Comparison of ENCODE assay signal across 18 cellular contexts in the genomic region with DNA sequence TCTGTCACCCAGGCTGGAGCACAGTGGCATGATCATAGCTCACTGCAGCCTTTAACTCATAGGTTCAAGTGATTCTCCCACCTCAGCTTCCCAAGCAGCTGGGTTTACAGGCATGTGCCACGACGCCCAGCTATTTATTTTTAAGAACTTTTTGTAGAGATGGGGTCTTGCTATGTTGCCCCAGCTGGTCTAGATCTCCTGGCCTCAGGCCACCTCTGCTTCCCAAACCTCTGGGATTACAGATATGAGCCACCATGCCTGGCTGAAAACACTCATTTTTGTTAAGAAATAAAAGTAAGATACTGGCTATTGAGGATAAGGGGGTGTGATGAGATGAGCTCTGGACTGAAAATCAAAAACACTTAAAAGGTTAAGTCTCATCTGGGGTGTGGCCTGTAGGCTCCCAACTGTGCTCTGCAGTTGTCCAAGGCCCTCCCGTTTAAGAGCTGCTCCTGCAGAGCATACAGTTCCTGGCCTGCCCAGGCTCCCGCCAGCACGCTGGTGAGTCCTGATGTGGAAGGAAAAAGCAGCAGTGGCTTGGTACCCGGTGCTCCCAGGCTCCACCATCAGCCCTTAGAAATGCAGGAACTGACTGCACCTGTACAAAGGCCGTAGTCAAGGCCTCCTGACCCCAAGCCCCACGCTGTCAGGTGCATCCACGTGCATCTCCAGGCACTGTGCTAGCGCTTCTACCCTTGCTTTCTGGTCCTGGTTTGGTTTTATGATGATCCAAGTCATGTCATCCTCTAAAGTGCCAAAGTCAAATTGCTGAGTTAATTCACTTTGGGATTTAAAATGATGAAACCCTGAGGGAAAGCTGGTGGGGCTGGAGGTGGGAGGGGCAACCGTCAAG.
"Had no signal": no experiment of that assay in that cellular context is flagged by ENCODE, and none has a peak within 500 bp of the region (broad histone marks: within the 10 kb centered on the region; RNA-seq: fewer than 3 reads in every experiment).

No MANE protein-coding gene starts in this region.

- H3K27ac Mint-ChIP-seq: activated CD4-positive, alpha-beta T cell treated with anti-CD3 and anti-CD28 coated beads, Interleukin-2, amount 10 ng/mL, durations not matched to agents 24 days and 14 days; activated naive CD4-positive, alpha-beta T cell treated with anti-CD3 and anti-CD28 coated beads for 36 hours; activated T-helper 17 cell treated with anti-CD3 and anti-CD28 coated beads, Interleukin-2, amount 50 U/mL, for 72 hours; stimulated activated naive B cell treated with anti-CD40 and anti-IgM and Interleukin-4, amounts not matched to agents 10 μg/mL and 1 μg/mL and 100 μg/mL, for 72 hours had no signal

- ATAC-seq: activated T-helper 17 cell treated with anti-CD3 and anti-CD28 coated beads, Interleukin-2, amount 50 U/mL, for 72 hours; lower lobe of right lung; naive thymus-derived CD8-positive, alpha-beta T cell had no signal

- H3K9me3 Mint-ChIP-seq: activated CD4-positive, alpha-beta T cell treated with anti-CD3 and anti-CD28 coated beads, Interleukin-2, amount 10 ng/mL, durations not matched to agents 24 days and 14 days; activated naive CD4-positive, alpha-beta T cell treated with anti-CD3 and anti-CD28 coated beads for 36 hours; activated T-helper 17 cell treated with anti-CD3 and anti-CD28 coated beads, Interleukin-2, amount 50 U/mL, for 72 hours; naive thymus-derived CD8-positive, alpha-beta T cell; stimulated activated naive B cell treated with anti-CD40 and anti-IgM and Interleukin-4, amounts not matched to agents 10 μg/mL and 1 μg/mL and 100 μg/mL, for 72 hours had no signal

- H3K4me1 ChIP-seq: lower lobe of right lung, sigmoid colon had no signal

- H3K4me1 Mint-ChIP-seq: activated CD4-positive, alpha-beta T cell treated with anti-CD3 and anti-CD28 coated beads, Interleukin-2, amount 10 ng/mL, durations not matched to agents 24 days and 14 days had no signal

- H3K27me3 Mint-ChIP-seq: activated CD4-positive, alpha-beta T cell treated with anti-CD3 and anti-CD28 coated beads, Interleukin-2, amount 10 ng/mL, durations not matched to agents 24 days and 14 days; activated T-helper 17 cell treated with anti-CD3 and anti-CD28 coated beads, Interleukin-2, amount 50 U/mL, for 72 hours; naive thymus-derived CD8-positive, alpha-beta T cell; stimulated activated naive B cell treated with anti-CD40 and anti-IgM and Interleukin-4, amounts not matched to agents 10 μg/mL and 1 μg/mL and 100 μg/mL, for 72 hours had no signal

- H3K27ac ChIP-seq: lower lobe of right lung, sigmoid colon, WERI-Rb-1 had no signal

- H3K27me3 ChIP-seq: sigmoid colon had no signal

- H3K4me3 Mint-ChIP-seq: activated CD4-positive, alpha-beta T cell treated with anti-CD3 and anti-CD28 coated beads, Interleukin-2, amount 10 ng/mL, durations not matched to agents 24 days and 14 days; activated naive CD4-positive, alpha-beta T cell treated with anti-CD3 and anti-CD28 coated beads for 36 hours; activated T-helper 17 cell treated with anti-CD3 and anti-CD28 coated beads, Interleukin-2, amount 50 U/mL, for 72 hours; naive thymus-derived CD8-positive, alpha-beta T cell; stimulated activated naive B cell treated with anti-CD40 and anti-IgM and Interleukin-4, amounts not matched to agents 10 μg/mL and 1 μg/mL and 100 μg/mL, for 72 hours had no signal

- DNase-seq: activated CD4-positive, alpha-beta T cell treated with anti-CD3 and anti-CD28 coated beads, Interleukin-2, amount 10 ng/mL, durations not matched to agents 24 days and 14 days; activated CD8-positive, alpha-beta memory T cell treated with anti-CD3 and anti-CD28 coated beads for 24 hours; activated naive CD4-positive, alpha-beta T cell treated with anti-CD3 and anti-CD28 coated beads for 36 hours; activated T-cell treated with anti-CD3 and anti-CD28 coated beads for 4 hours; caudate nucleus; effector memory CD4-positive, alpha-beta T cell; hypothalamus; lower lobe of right lung; midbrain; naive thymus-derived CD8-positive, alpha-beta T cell; sigmoid colon; stimulated activated CD4-positive, alpha-beta T cell treated with anti-CD3 and anti-CD28 coated beads, Interleukin-2, amount 100 ng/mL, for 24 hours; stimulated activated naive B cell treated with anti-CD40 and anti-IgM and Interleukin-4, amounts not matched to agents 10 μg/mL and 1 μg/mL and 100 μg/mL, for 72 hours; T1000; trophoblast cell; WERI-Rb-1 had no signal

- H3K4me3 ChIP-seq: coronary artery, lower lobe of right lung, sigmoid colon had no signal

- H3K9me3 ChIP-seq: lower lobe of right lung, sigmoid colon had no signal
